Comparison of ENCODE assay signal across 10 cellular contexts in the genomic region with DNA sequence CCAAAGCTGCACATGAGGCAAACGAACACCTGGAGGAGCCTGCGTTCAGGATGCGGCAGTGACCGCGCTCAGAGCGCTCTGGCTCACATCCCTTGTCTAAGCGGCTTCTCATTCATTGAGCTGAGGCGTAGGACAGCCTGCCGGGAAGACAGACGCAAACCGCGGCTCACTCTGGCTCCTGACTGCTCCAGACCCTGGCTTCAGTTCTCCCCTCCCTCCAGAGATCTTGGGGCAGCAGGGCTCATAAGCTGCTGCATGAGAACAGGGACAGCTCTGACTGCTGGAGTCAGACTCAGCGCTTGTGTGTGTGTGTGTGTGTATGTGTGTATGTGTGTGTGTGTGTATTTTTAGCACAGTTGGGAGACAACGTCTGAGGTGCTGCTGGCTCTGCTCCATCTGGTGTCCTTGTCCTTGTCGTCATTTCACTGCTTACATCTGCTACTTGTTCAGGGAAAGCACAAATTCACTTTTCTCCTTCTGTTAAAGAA. TPM values are rescaled to one million over a fixed set of nuclear protein-coding genes. Genes with fewer than 3 reads are reported as not detected.
A peak's percentile ranks its signal among the peaks of the same experiment; 100 is the strongest.
DNase-seq lines count a peak whose midpoint lies in the region; ATAC-seq and TF ChIP-seq lines count a peak whose summit lies in the region.
"Had no signal": no experiment of that assay in that cellular context is flagged by ENCODE, and none has a peak within 500 bp of the region (broad histone marks: within the 10 kb centered on the region; RNA-seq: fewer than 3 reads in every experiment).

No MANE protein-coding gene starts in this region.

- no peak for TF ChIP-seq CTCF in astrocyte of the spinal cord (IDR thresholded peaks at IDR 0.05; ENCODE audit: low read depth, low read length)

- H3K27ac Mint-ChIP-seq in stimulated activated memory B cell treated with anti-CD40 and anti-IgM and Interleukin-4, amounts not matched to agents 10 μg/mL and 1 μg/mL and 100 μg/mL, for 72 hours: no peak overlapping the region
- H3K27ac Mint-ChIP-seq: activated naive CD4-positive, alpha-beta T cell treated with anti-CD3 and anti-CD28 coated beads, Interleukin-2, amount 50 U/mL, for 24 hours had no signal

- H3K9me3 ChIP-seq in GM23248 (ENCODE audit: low read depth): no peaks in the 10 kb centered on the region

- H3K4me2 ChIP-seq in GM23248 (ENCODE audit: unreplicated experiment): no peak overlapping the region

- WGBS in GM23248 (ENCODE audit: low coverage in 1 of 2, low lambda C conversion rate in 2 of 2, missing lambda C conversion rate in 2 of 2), 2 experiments: 7 to 10% methylated on average over 8 to 9 of the region's 15 CpGs

- no peaks in the 10 kb centered on the region for H3K79me2 ChIP-seq in GM23248 (ENCODE audit: insufficient read depth)

- peaks cover 71% of the 10 kb centered on the region for H3K27me3 Mint-ChIP-seq in stimulated activated memory B cell treated with anti-CD40 and anti-IgM and Interleukin-4, amounts not matched to agents 10 μg/mL and 1 μg/mL and 100 μg/mL, for 72 hours

- no peak overlapping the region for H3K4me3 Mint-ChIP-seq in stimulated activated memory B cell treated with anti-CD40 and anti-IgM and Interleukin-4, amounts not matched to agents 10 μg/mL and 1 μg/mL and 100 μg/mL, for 72 hours
- H3K4me3 Mint-ChIP-seq: activated naive CD4-positive, alpha-beta T cell treated with anti-CD3 and anti-CD28 coated beads, Interleukin-2, amount 50 U/mL, for 24 hours had no signal

- H3K9me2 ChIP-seq in GM23248 (ENCODE audit: insufficient read depth): no peaks in the 10 kb centered on the region

- H3K9me3 Mint-ChIP-seq in stimulated activated memory B cell treated with anti-CD40 and anti-IgM and Interleukin-4, amounts not matched to agents 10 μg/mL and 1 μg/mL and 100 μg/mL, for 72 hours: no peaks in the 10 kb centered on the region
- H3K9me3 Mint-ChIP-seq: activated naive CD4-positive, alpha-beta T cell treated with anti-CD3 and anti-CD28 coated beads, Interleukin-2, amount 50 U/mL, for 24 hours had no signal

- ATAC-seq in HG02870 (IDR thresholded peaks at IDR 0.05; ENCODE audit: unreplicated experiment) (no peak), GM21515 (IDR thresholded peaks at IDR 0.05; ENCODE audit: unreplicated experiment) (no peak), HG02588 (IDR thresholded peaks at IDR 0.05; ENCODE audit: unreplicated experiment) (no peak)
- no peak for ATAC-seq in stimulated activated memory B cell treated with anti-CD40 and anti-IgM and Interleukin-4, amounts not matched to agents 10 μg/mL and 1 μg/mL and 100 μg/mL, for 72 hours

- H3K4me1 ChIP-seq in GM23248 (ENCODE audit: insufficient read depth): no peaks in the 10 kb centered on the region

- H3F3A ChIP-seq in GM23248 (ENCODE audit: insufficient read depth): no peaks in the 10 kb centered on the region; the same call in 1 of the 2 replicates

- in situ Hi-C loops in GM23248 (cut with MboI) (no loop called here), astrocyte of the spinal cord (cut with HindIII; ENCODE audit: low sequenced_read_pairs) (no loop called here)

- no peaks in the 10 kb centered on the region for H3K36me3 ChIP-seq in GM23248 (ENCODE audit: low read depth)

- no peaks in the 10 kb centered on the region for H3K36me3 Mint-ChIP-seq in stimulated activated memory B cell treated with anti-CD40 and anti-IgM and Interleukin-4, amounts not matched to agents 10 μg/mL and 1 μg/mL and 100 μg/mL, for 72 hours
- H3K36me3 Mint-ChIP-seq: activated naive CD4-positive, alpha-beta T cell treated with anti-CD3 and anti-CD28 coated beads, Interleukin-2, amount 50 U/mL, for 24 hours had no signal

- no peaks in the 10 kb centered on the region for H4K20me1 ChIP-seq in GM23248 (ENCODE audit: insufficient read depth)

- no peak overlapping the region for H3K27ac ChIP-seq in GM23248

- DNase-seq in AG08395 (ENCODE audit: low spot score): peak; percentile 24
- peak; percentile 48 for DNase-seq in GM23248
- peak; percentile 38 for DNase-seq in astrocyte of the spinal cord (ENCODE audit: low read depth, low spot score)
- peak; percentile 3 for DNase-seq in kidney tubule cell (ENCODE audit: low spot score)

- H2AFZ ChIP-seq in GM23248: peak overlapping the region; percentile 58; the same call in 1 of the 2 replicates

- H3K9ac ChIP-seq in GM23248: no peak overlapping the region

- H3K4me3 ChIP-seq in GM23248: 0 out of 2 replicates have a peak overlapping the region, but pooled peaks have one; percentile 43
- H3K4me3 ChIP-seq in astrocyte of the spinal cord (ENCODE audit: low read depth, low read length): no peak overlapping the region

- H3K27me3 ChIP-seq in GM23248 (replicated peaks; ENCODE audit: insufficient read depth): no peaks in the 10 kb centered on the region

- H3K4me1 Mint-ChIP-seq in stimulated activated memory B cell treated with anti-CD40 and anti-IgM and Interleukin-4, amounts not matched to agents 10 μg/mL and 1 μg/mL and 100 μg/mL, for 72 hours: no peaks in the 10 kb centered on the region

RNA-seq across cellular contexts. Expression of gene LYZL2, which starts 15.8 kb away (rescaled TPM):
- not detected in 2 replicates for total RNA-seq in GM23248 (2014; rRNA removed; shearing (Covaris generic))
- not detected in 2 replicates for polyA plus RNA-seq in GM23248 (2016; fragmentation: Nextera tagmentation; extraction: Ambion mirVana)
- polyA plus RNA-seq: keratinocyte had no signal
